In the genomic region with DNA sequence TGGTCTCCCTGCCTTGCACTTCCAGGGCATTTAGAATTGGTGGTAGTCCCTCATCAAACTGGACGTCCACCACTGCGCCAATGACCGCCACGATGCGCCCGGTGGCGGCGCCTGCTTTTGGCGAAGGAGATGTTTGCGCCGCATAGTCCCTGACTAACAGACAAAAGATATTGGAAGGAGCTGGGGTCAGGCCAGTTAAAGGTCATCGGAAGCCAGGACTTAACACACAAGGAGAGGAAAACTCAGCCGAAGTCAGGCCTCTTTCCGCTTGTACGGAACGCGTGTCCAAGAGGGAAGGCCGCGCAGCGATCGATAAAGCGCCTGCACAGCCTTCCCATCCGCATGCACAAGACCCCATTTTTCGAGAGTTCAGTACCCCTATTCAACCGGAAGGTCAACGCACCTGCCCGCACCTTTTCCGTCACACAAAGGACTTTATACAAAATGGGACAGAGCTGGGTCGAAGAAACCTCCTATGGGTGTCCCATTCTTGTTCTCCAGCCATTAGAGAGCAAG, we compare ENCODE assay signal across 8 cellular contexts. TPM values are rescaled to one million over a fixed set of nuclear protein-coding genes. Genes with fewer than 3 reads are reported as not detected.
DNase-seq lines count a peak whose midpoint lies in the region; ATAC-seq and TF ChIP-seq lines count a peak whose summit lies in the region.

No MANE protein-coding gene starts in this region.

- peaks cover 24% of the 10 kb centered on the region for H3K36me3 Mint-ChIP-seq in neural progenitor cell

- ATAC-seq in GM21825 (IDR thresholded peaks at IDR 0.05; ENCODE audit: unreplicated experiment), result no peak
- ATAC-seq in HG03521 (IDR thresholded peaks at IDR 0.05; ENCODE audit: unreplicated experiment), result no peak

- H3K9me2 ChIP-seq in SU-DHL-6 (replicated peaks; ENCODE audit: insufficient read depth, low read length), result no peaks in the 10 kb centered on the region

- peak overlapping the region; percentile 79 for H3K4me2 ChIP-seq in SU-DHL-6 (ENCODE audit: low read depth, low read length, poor library complexity, severe bottlenecking)
- peak overlapping the region; percentile 98 for H3K4me2 ChIP-seq in neural progenitor cell

- H3K79me2 ChIP-seq in SU-DHL-6 (ENCODE audit: insufficient read depth, low read length) (peaks cover 39% of the 10 kb centered on the region), neural progenitor cell (ENCODE audit: low read depth) (peaks cover 53% of the 10 kb centered on the region)

- no peaks in the 10 kb centered on the region for H3K9me3 Mint-ChIP-seq in neural progenitor cell

- H3K9me3 ChIP-seq in SU-DHL-6 (ENCODE audit: insufficient read depth, low read length) (no peaks in the 10 kb centered on the region), neural progenitor cell (ENCODE audit: low read depth) (no peaks in the 10 kb centered on the region)

- H3K36me3 ChIP-seq in SU-DHL-6 (ENCODE audit: low read length), result peaks cover 23% of the 10 kb centered on the region
- H3K36me3 ChIP-seq in neural progenitor cell, result peaks cover 16% of the 10 kb centered on the region

- peaks cover 21% of the 10 kb centered on the region for H3K4me1 Mint-ChIP-seq in neural progenitor cell

- no peaks in the 10 kb centered on the region for H3K27me3 ChIP-seq in SU-DHL-6 (ENCODE audit: low read length)
- H3K27me3 ChIP-seq in neural progenitor cell, result no peaks in the 10 kb centered on the region

- peaks cover 8% of the 10 kb centered on the region; the same call in 1 of the 2 replicates for H3F3A ChIP-seq in SU-DHL-6 (ENCODE audit: insufficient read depth)
- peaks cover 38% of the 10 kb centered on the region for H3F3A ChIP-seq in neural progenitor cell (ENCODE audit: low read depth)

- peaks cover 14% of the 10 kb centered on the region for H3K4me1 ChIP-seq in neural progenitor cell

- no peak for TF ChIP-seq CTCF in SU-DHL-6 (IDR thresholded peaks at IDR 0.05; ENCODE audit: insufficient read depth, low read length, poor library complexity, severe bottlenecking)
- TF ChIP-seq CTCF in fibroblast of mammary gland (conservative IDR thresholded peaks at IDR 0.05; ENCODE audit: control insufficient read depth, insufficient read depth, low read depth, low read length), result no peak
- TF ChIP-seq CTCF in neural progenitor cell (IDR thresholded peaks at IDR 0.05), result no peak

- H3K4me3 ChIP-seq in SU-DHL-6 (ENCODE audit: insufficient read depth, low read length, poor library complexity, severe bottlenecking) (peak overlapping the region; percentile 86), fibroblast of mammary gland (ENCODE audit: control insufficient read depth, low read depth, low read length) (peak overlapping the region; percentile 100), neural progenitor cell (peak overlapping the region; percentile 99)

- H2AFZ ChIP-seq in SU-DHL-6 (ENCODE audit: low read depth, low read length, severe bottlenecking) (peak overlapping the region; percentile 28), neural progenitor cell (replicated peaks) (peak overlapping the region; percentile 54)

- H3K27ac ChIP-seq in SU-DHL-6 (ENCODE audit: low read depth, low read length) (peak overlapping the region; percentile 67), neural progenitor cell (no peak overlapping the region)

- H3K9ac ChIP-seq in SU-DHL-6 (ENCODE audit: low read length) (peak overlapping the region; percentile 89), neural progenitor cell (peak overlapping the region; percentile 96)

- peaks cover 2% of the 10 kb centered on the region for H3K27me3 Mint-ChIP-seq in neural progenitor cell (ENCODE audit: insufficient read depth, low read depth)

- peak overlapping the region; percentile 92 for H3K27ac Mint-ChIP-seq in neural progenitor cell

- H3K4me3 Mint-ChIP-seq in neural progenitor cell, result peak overlapping the region; percentile 100

- DNase-seq in DMS53 (lab: John Stamatoyannopoulos, UW) (peak; percentile 53), DMS53 treated with DMSO at 0.1 percent for 48 hours (lab: John Stamatoyannopoulos, UW; ENCODE audit: unreplicated experiment) (no peak), fibroblast of mammary gland (ENCODE audit: low read depth) (peak; percentile 34), neural progenitor cell (ENCODE audit: low spot score) (peak; percentile 46), GDM1 (lab: John Stamatoyannopoulos, UW) (no peak)

- no peaks in the 10 kb centered on the region; the same call in 1 of the 2 replicates for H4K20me1 ChIP-seq in SU-DHL-6 (ENCODE audit: low read depth, low read length)
- H4K20me1 ChIP-seq in neural progenitor cell (ENCODE audit: low read depth), result peaks cover 34% of the 10 kb centered on the region

RNA-seq across cellular contexts. Expression of a gene that starts 0.5 kb away (rescaled TPM):
- total RNA-seq in neural progenitor cell (ENCODE audit: low replicate concordance), result 558 and 609 TPM in 2 replicates

RNA-seq across cellular contexts. Expression of a gene that starts 15.1 kb away (rescaled TPM):
- total RNA-seq in neural progenitor cell (ENCODE audit: low replicate concordance), result 27.1 and 55.1 TPM in 2 replicates

RNA-seq across cellular contexts. Expression of a gene that starts 42.8 kb away (rescaled TPM):
- total RNA-seq in neural progenitor cell (ENCODE audit: low replicate concordance), result 197 and 298 TPM in 2 replicates

Comparison
In these comparisons a context has a peak if more than half of its experiments do, and no peak if none do; other contexts are left out.
1. DNase-seq: peak in DMS53 (single experiment), fibroblast of mammary gland (single experiment) and neural progenitor cell (single experiment); none in DMS53 treated with DMSO at 0.1 percent for 48 hours (single experiment) and GDM1 (single experiment).
2. Peak in every context shown above with its lines, with median percentiles within 50 percentile points of each other: H3K4me3 ChIP-seq.